19 cellular contexts compared by ENCODE assay signal in genomic region chr12:130987151-130987931, GRCh38. TPM values are rescaled to one million over a fixed set of nuclear protein-coding genes. Genes with fewer than 3 reads are reported as not detected.
"Had no signal": no experiment of that assay in that cellular context is flagged by ENCODE, and none has a peak within 500 bp of the region (broad histone marks: within the 10 kb centered on the region; RNA-seq: fewer than 3 reads in every experiment).

No MANE protein-coding gene starts in this region.

- H3K4me1 ChIP-seq: colonic mucosa, gastrocnemius medialis, parathyroid adenoma, transverse colon had no signal

- H2AFZ ChIP-seq: parathyroid adenoma had no signal

- ATAC-seq: activated CD4-positive, alpha-beta T cell treated with anti-CD3 and anti-CD28 coated beads for 36 hours; activated naive CD8-positive, alpha-beta T cell treated with anti-CD3 and anti-CD28 coated beads, Interleukin-2, amount 50 U/mL, for 24 hours; activated T-cell treated with anti-CD3 and anti-CD28 coated beads, Interleukin-2, amount 50 U/mL, for 4 hours; esophagus mucosa; gastrocnemius medialis; left lobe of liver; stimulated activated naive CD8-positive, alpha-beta T cell treated with anti-CD3 and anti-CD28 coated beads, Interleukin-15, amount 100 ng/mL, for 72 hours had no signal

- H3K4me3 ChIP-seq: colonic mucosa, gastrocnemius medialis, lung, suprapubic skin, transverse colon had no signal

- H3K79me2 ChIP-seq: parathyroid adenoma had no signal

- FAIRE-seq: keratinocyte, TTC549 had no signal

- H3K27ac ChIP-seq: colonic mucosa, gastrocnemius medialis, parathyroid adenoma, suprapubic skin, transverse colon had no signal

- H3K9me3 ChIP-seq: colonic mucosa, gastrocnemius medialis, suprapubic skin, transverse colon had no signal

- H3K36me3 ChIP-seq: colonic mucosa, gastrocnemius medialis, suprapubic skin, transverse colon had no signal

- H3K9ac ChIP-seq: parathyroid adenoma had no signal

- H3K27me3 ChIP-seq: colonic mucosa, gastrocnemius medialis, transverse colon had no signal

- DNase-seq: activated CD4-positive, alpha-beta memory T cell treated with anti-CD3 and anti-CD28 coated beads, Interleukin-2, amount 10 ng/mL, durations not matched to agents 7 days and 5 days; activated CD4-positive, alpha-beta T cell treated with anti-CD3 and anti-CD28 coated beads for 36 hours; activated naive CD4-positive, alpha-beta T cell treated with anti-CD3 and anti-CD28 coated beads for 36 hours; activated naive CD8-positive, alpha-beta T cell treated with anti-CD3 and anti-CD28 coated beads, Interleukin-2, amount 50 U/mL, for 24 hours; activated T-cell treated with anti-CD3 and anti-CD28 coated beads, Interleukin-2, amount 50 U/mL, for 4 hours; anterior cingulate cortex; colonic mucosa; gastrocnemius medialis; stimulated activated CD4-positive, alpha-beta T cell treated with anti-CD3 and anti-CD28 coated beads, Interleukin-4, amount 100 ng/mL, for 1 hour; stimulated activated naive CD8-positive, alpha-beta T cell treated with anti-CD3 and anti-CD28 coated beads, Interleukin-15, amount 100 ng/mL, for 72 hours; SW 1271; transverse colon had no signal

RNA-seq across cellular contexts. Expression of gene ADGRD1, which starts 33.6 kb away (rescaled TPM):
- total RNA-seq: activated naive CD4-positive, alpha-beta T cell treated with anti-CD3 and anti-CD28 coated beads for 36 hours had no signal
- polyA plus RNA-seq: keratinocyte had no signal
